ENCODE assay signal across 1 cellular context in genomic region chr12:107685360-107686248, GRCh38.
TF ChIP-seq lines count a peak whose summit lies in the region.

Gene PWP1, plus strand, starts transcription at chr12:107685799. Its CDS starts 101 bp downstream, at chr12:107685900.

TF ChIP-seq in K562, 482 proteins besides CTCF, POLR2A, EP300 and RAD21 (continued from another document and continues in another):
- peak; percentile 33; the same call in 1 of the 2 replicates for TF ChIP-seq USF1 (CRISPR knock-in tag; IDR thresholded peaks at IDR 0.05)
- 0 out of 2 replicates have a peak, but pooled peaks have one; percentile 71 for TF ChIP-seq BRD4 (IDR thresholded peaks at IDR 0.05)
- TF ChIP-seq MXD1 (CRISPR knock-in tag; IDR thresholded peaks at IDR 0.05; ENCODE audit: borderline replicate concordance, poor library complexity, severe bottlenecking) = peak; percentile 98
- TF ChIP-seq MXI1 (IDR thresholded peaks at IDR 0.05; ENCODE audit: low read depth, low read length) = peak; percentile 98
- no peak for TF ChIP-seq ZNF77 (CRISPR knock-in tag; IDR thresholded peaks at IDR 0.05)
- peak; percentile 74 for TF ChIP-seq JUND (IDR thresholded peaks at IDR 0.05; ENCODE audit: borderline replicate concordance, low read depth, low read length)
- no peak; the same call in 2 of the 3 replicates for TF ChIP-seq JUND (tag; IDR thresholded peaks at IDR 0.05; ENCODE audit: borderline replicate concordance, low read depth, low read length)
- peak in 1 of 2 experiments; percentile 51; a peak in 1 of 4 replicates for TF ChIP-seq UBTF (IDR thresholded peaks at IDR 0.05; ENCODE audit: borderline replicate concordance in 1 of 2, low read depth in 2 of 2, low read length in 2 of 2)
- TF ChIP-seq ZBTB1 (CRISPR knock-in tag; IDR thresholded peaks at IDR 0.05; ENCODE audit: borderline replicate concordance, low read depth) = peak; percentile 67; the same call in 1 of the 2 replicates
- peak; percentile 61; the same call in 1 of the 2 replicates for TF ChIP-seq ELF4 (CRISPR knock-in tag; IDR thresholded peaks at IDR 0.05)
- TF ChIP-seq DDX20 (tag; IDR thresholded peaks at IDR 0.05; ENCODE audit: low read depth) = no peak
- peak; percentile 38; the same call in 1 of the 2 replicates for TF ChIP-seq PKNOX1 (IDR thresholded peaks at IDR 0.05)
- peak; percentile 100 for TF ChIP-seq MYC (IDR thresholded peaks at IDR 0.05; ENCODE audit: low read depth, low read length)
- TF ChIP-seq MYC (CRISPR knock-in tag; IDR thresholded peaks at IDR 0.05; ENCODE audit: borderline replicate concordance, low read depth) = peak; percentile 77; the same call in 1 of the 2 replicates
- peak; percentile 82 for TF ChIP-seq SUPT5H (IDR thresholded peaks at IDR 0.05)
- no peak for TF ChIP-seq ZEB2 (IDR thresholded peaks at IDR 0.05)
- no peak for TF ChIP-seq TCF7L2 (IDR thresholded peaks at IDR 0.05; ENCODE audit: low read depth, low read length)
- peak; percentile 99 for TF ChIP-seq EP400 (IDR thresholded peaks at IDR 0.05)
- TF ChIP-seq ZNF586 (CRISPR knock-in tag; conservative IDR thresholded peaks at IDR 0.05) = no peak
- TF ChIP-seq SIX5 (IDR thresholded peaks at IDR 0.05; ENCODE audit: borderline replicate concordance in 1 of 2, insufficient read depth in 1 of 2, low read depth in 1 of 2, low read length in 2 of 2) = peak in 1 of 2 experiments; percentile 33; a peak in 1 of 4 replicates
- TF ChIP-seq GTF2F1 (IDR thresholded peaks at IDR 0.05; ENCODE audit: low read depth, low read length) = peak; percentile 86; the same call in 1 of the 2 replicates
- no peak for TF ChIP-seq ZBTB8A (IDR thresholded peaks at IDR 0.05; ENCODE audit: partially characterized antibody)
- TF ChIP-seq FOXM1 (IDR thresholded peaks at IDR 0.05; ENCODE audit: low read depth) = peak; percentile 46; the same call in 1 of the 2 replicates
- no peak for TF ChIP-seq FOXM1 (CRISPR knock-in tag; IDR thresholded peaks at IDR 0.05; ENCODE audit: low read depth)
- TF ChIP-seq CEBPG (CRISPR knock-in tag; IDR thresholded peaks at IDR 0.05) = 0 out of 2 replicates have a peak, but pooled peaks have one; percentile 16
- TF ChIP-seq CEBPG (tag; conservative IDR thresholded peaks at IDR 0.05 in 1 of 2, IDR thresholded peaks at IDR 0.05 in 1 of 2) = no peak
- TF ChIP-seq NFRKB (IDR thresholded peaks at IDR 0.05; ENCODE audit: low read depth) = peak; percentile 93
- peak; percentile 75; the same call in 1 of the 2 replicates for TF ChIP-seq VEZF1 (CRISPR knock-in tag; IDR thresholded peaks at IDR 0.05)
- TF ChIP-seq ELF2 (CRISPR knock-in tag; IDR thresholded peaks at IDR 0.05) = peak; percentile 98
- 0 out of 2 replicates have a peak, but pooled peaks have one; percentile 32 for TF ChIP-seq E2F4 (CRISPR knock-in tag; IDR thresholded peaks at IDR 0.05; ENCODE audit: low read depth)
- TF ChIP-seq NEUROD1 (IDR thresholded peaks at IDR 0.05; ENCODE audit: borderline replicate concordance, low read depth, low read length, partially characterized antibody) = peak; percentile 50
- TF ChIP-seq ZNF431 (CRISPR knock-in tag; IDR thresholded peaks at IDR 0.05) = 0 out of 2 replicates have a peak, but pooled peaks have one; percentile 50
- TF ChIP-seq ZFP91 (CRISPR knock-in tag; IDR thresholded peaks at IDR 0.05) = no peak; the same call in 1 of the 2 replicates
- TF ChIP-seq POU5F1 (IDR thresholded peaks at IDR 0.05; ENCODE audit: borderline replicate concordance, low read depth, low read length, partially characterized antibody) = peak; percentile 66
- peak in 1 of 2 experiments; percentile 36 for TF ChIP-seq NCOA2 (IDR thresholded peaks at IDR 0.05; ENCODE audit: partially characterized antibody in 2 of 2)
- TF ChIP-seq ARID4B (CRISPR knock-in tag; IDR thresholded peaks at IDR 0.05) = peak; percentile 96
- TF ChIP-seq TBL1XR1 (IDR thresholded peaks at IDR 0.05; ENCODE audit: low read length in 2 of 2) = peak; percentile 51 to 95; a peak in 3 of 4 replicates
- TF ChIP-seq KHSRP (IDR thresholded peaks at IDR 0.05) = peak; percentile 82
- no peak for TF ChIP-seq ZNF184 (CRISPR knock-in tag; IDR thresholded peaks at IDR 0.05)
- TF ChIP-seq RFX1 (IDR thresholded peaks at IDR 0.05) = peak; percentile 75
- peak; percentile 73 for TF ChIP-seq GABPA (tag; conservative IDR thresholded peaks at IDR 0.05; ENCODE audit: low read depth)
- TF ChIP-seq TAF1 (IDR thresholded peaks at IDR 0.05; ENCODE audit: control insufficient read depth, extremely low read depth, insufficient read depth, low read length, severe bottlenecking) = peak; percentile 89
- TF ChIP-seq SAP30 (IDR thresholded peaks at IDR 0.05; ENCODE audit: borderline replicate concordance, insufficient read depth, low read depth, low read length, poor library complexity, severe bottlenecking) = peak; percentile 99
- peak in 1 of 2 experiments; percentile 79; a peak in 1 of 4 replicates for TF ChIP-seq TEAD1 (CRISPR knock-in tag; IDR thresholded peaks at IDR 0.05)
- TF ChIP-seq PHF8 (IDR thresholded peaks at IDR 0.05; ENCODE audit: borderline replicate concordance, low read length) = peak; percentile 97
- TF ChIP-seq TGIF2 (CRISPR knock-in tag; IDR thresholded peaks at IDR 0.05) = no peak
- TF ChIP-seq HEY1 (CRISPR knock-in tag; IDR thresholded peaks at IDR 0.05; ENCODE audit: borderline replicate concordance) = 0 out of 2 replicates have a peak, but pooled peaks have one; percentile 5
- TF ChIP-seq CHAMP1 (IDR thresholded peaks at IDR 0.05) = peak; percentile 41; the same call in 1 of the 2 replicates
- TF ChIP-seq NRF1 (conservative IDR thresholded peaks at IDR 0.05 in 1 of 2, IDR thresholded peaks at IDR 0.05 in 1 of 2) = peak; percentile 98
- TF ChIP-seq CSDE1 (IDR thresholded peaks at IDR 0.05) = peak in 1 of 2 experiments; percentile 81; a peak in 2 of 4 replicates
- peak; percentile 85 for TF ChIP-seq MEIS2 (IDR thresholded peaks at IDR 0.05; ENCODE audit: partially characterized antibody)
- peak; percentile 84; the same call in 1 of the 2 replicates for TF ChIP-seq FOXP1 (CRISPR knock-in tag; IDR thresholded peaks at IDR 0.05)
